In the genomic region with DNA sequence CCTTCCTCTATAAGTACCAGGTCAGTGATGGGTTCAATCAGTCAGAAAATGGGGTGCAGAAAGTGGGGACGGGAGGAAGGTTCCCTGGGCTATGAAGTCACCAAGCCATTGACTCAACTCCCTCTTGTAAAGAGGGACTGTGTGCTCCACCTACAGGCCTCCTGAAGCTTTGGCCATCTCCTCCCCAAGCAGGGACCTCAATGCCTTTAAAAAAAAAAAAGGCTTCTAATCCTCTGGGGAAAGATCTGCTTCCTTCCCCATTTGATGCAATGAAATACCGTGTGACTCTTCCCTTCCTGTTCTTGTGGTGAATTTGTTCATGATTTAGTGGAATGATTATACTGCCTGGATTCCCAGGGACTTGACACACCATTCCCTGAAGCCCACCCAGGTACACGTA, we compare ENCODE assay signal across 16 cellular contexts. TPM values are rescaled to one million over a fixed set of nuclear protein-coding genes. Genes with fewer than 3 reads are reported as not detected.
A peak's percentile ranks its signal among the peaks of the same experiment; 100 is the strongest.
DNase-seq lines count a peak whose midpoint lies in the region; ATAC-seq and TF ChIP-seq lines count a peak whose summit lies in the region.
"Had no signal": no experiment of that assay in that cellular context is flagged by ENCODE, and none has a peak within 500 bp of the region (broad histone marks: within the 10 kb centered on the region; RNA-seq: fewer than 3 reads in every experiment).

No MANE protein-coding gene starts in this region.

- WGBS in IMR-90 (ENCODE audit: extremely low coverage in 2 of 2, insufficient read length in 1 of 2), 2 experiments: no CpG with 5 or more reads among the region's 3 CpGs

- H4K20me1 ChIP-seq in IMR-90 (ENCODE audit: insufficient read depth, low read length): no peaks in the 10 kb centered on the region

- H3K23ac ChIP-seq in IMR-90 (ENCODE audit: low read depth, low read length): no peak overlapping the region

- H3K4me3 ChIP-seq in GM12865 (ENCODE audit: low read depth, low read length): no peak overlapping the region
- H3K4me3 ChIP-seq in IMR-90 (ENCODE audit: insufficient read depth, low read depth, low read length): no peak overlapping the region
- H3K4me3 ChIP-seq in fibroblast of villous mesenchyme (ENCODE audit: low read depth, low read length): no peak overlapping the region
- H3K4me3 ChIP-seq: heart right ventricle had no signal

- H2BK120ac ChIP-seq in IMR-90 (ENCODE audit: low read depth, low read length): no peak overlapping the region

- intact Hi-C loops in IMR-90 (cut with micrococcal nuclease): no loop called here
- intact Hi-C loops in Right ventricle myocardium inferior (cut with DNase I): no loop called here

- no peak overlapping the region for H3K56ac ChIP-seq in IMR-90 (ENCODE audit: extremely low read depth, insufficient read depth, low read length)

- H3K4me2 ChIP-seq in IMR-90 (ENCODE audit: low read depth, low read length): no peak overlapping the region

- no TSS peak for BruUV-seq in IMR-90 (replicated peaks; lab: Mats Ljungman, UMichigan)

- no peak overlapping the region for H3K4ac ChIP-seq in IMR-90 (ENCODE audit: low read depth, low read length)

- H3K14ac ChIP-seq in IMR-90 (replicated peaks; ENCODE audit: low read depth, low read length): no peak overlapping the region

- H3K27me3 ChIP-seq in IMR-90 (ENCODE audit: control insufficient read depth, insufficient read depth, low read length): peaks cover 4% of the 10 kb centered on the region; the same call in 1 of the 2 replicates

- DNase-seq in GM12865 (ENCODE audit: low read depth) (peak; percentile 16), IMR-90 (no peak), RPMI8226 (peak; percentile 33), fibroblast of villous mesenchyme (ENCODE audit: low read depth) (no peak), GDM1 (lab: John Stamatoyannopoulos, UW) (no peak), NCI-H187 (lab: John Stamatoyannopoulos, UW) (no peak), NCI-H1694 (lab: John Stamatoyannopoulos, UW) (no peak), Right ventricle myocardium inferior (ENCODE audit: missing footprints) (no peak)
- DNase-seq: activated CD8-positive, alpha-beta memory T cell treated with anti-CD3 and anti-CD28 coated beads, Interleukin-2, amount 50 U/mL, for 4 hours; CD8-positive, alpha-beta T cell; heart right ventricle; NCI-H1436 treated with DMSO at 0.1 percent for 48 hours; posterior cingulate gyrus; stimulated activated naive CD8-positive, alpha-beta T cell treated with anti-CD3 and anti-CD28 coated beads, Interleukin-15, amount 100 ng/mL, for 72 hours had no signal

- CTCF ChIA-PET in IMR-90 (lab: Yijun Ruan, JAX): interaction anchor here (0.6 kb wide), 1 partner anchor 521 kb away, joined by 3 read pairs; no protein-coding TSS in a partner anchor

- H3K27ac ChIP-seq in IMR-90 (ENCODE audit: insufficient read depth, low read length): no peak overlapping the region
- H3K27ac ChIP-seq: heart right ventricle had no signal

- H3K9ac ChIP-seq in IMR-90 (ENCODE audit: low read depth, low read length): no peak overlapping the region

- no peaks in the 10 kb centered on the region for H3K9me3 ChIP-seq in IMR-90 (ENCODE audit: control insufficient read depth, insufficient read depth, low read length)
- H3K9me3 ChIP-seq: heart right ventricle had no signal

- no peaks in the 10 kb centered on the region for H3K79me1 ChIP-seq in IMR-90 (ENCODE audit: low read depth in 1 of 2, low read length in 2 of 2)

- TF ChIP-seq RAD21 in IMR-90 (IDR thresholded peaks at IDR 0.05; ENCODE audit: low read length): no peak

- dilution Hi-C loops in IMR-90 (cut with HindIII; ENCODE audit: low sequenced_read_pairs, unreplicated experiment): no loop called here

- no peak overlapping the region for H4K91ac ChIP-seq in IMR-90 (ENCODE audit: insufficient read depth, low read depth, low read length)

- H3K9me1 ChIP-seq in IMR-90 (ENCODE audit: insufficient read depth, low read length): no peaks in the 10 kb centered on the region

- peak overlapping the region; percentile 31 for H2AK9ac ChIP-seq in IMR-90 (replicated peaks; ENCODE audit: low read depth, low read length, poor library complexity)

- no peaks in the 10 kb centered on the region for H3K4me1 ChIP-seq in IMR-90 (ENCODE audit: control insufficient read depth, insufficient read depth, low read length)
- H3K4me1 ChIP-seq: heart right ventricle had no signal

- ATAC-seq in IMR-90 (ENCODE audit: low read depth): no peak
- no peak for ATAC-seq in Right ventricle myocardium inferior
- ATAC-seq: CD8-positive, alpha-beta T cell; heart right ventricle; stimulated activated naive CD8-positive, alpha-beta T cell treated with anti-CD3 and anti-CD28 coated beads, Interleukin-15, amount 100 ng/mL, for 72 hours had no signal

- POLR2A ChIA-PET in IMR-90 (lab: Charles Lee; ENCODE audit: unreplicated experiment): no interaction called here

- H4K8ac ChIP-seq in IMR-90 (ENCODE audit: low read depth in 2 of 2, low read length in 2 of 2): no peak overlapping the region

- no peaks in the 10 kb centered on the region for H3K36me3 ChIP-seq in IMR-90 (ENCODE audit: control insufficient read depth, insufficient read depth, low read length)
- H3K36me3 ChIP-seq: heart right ventricle had no signal

- TF ChIP-seq CTCF in GM12865 (IDR thresholded peaks at IDR 0.05; ENCODE audit: insufficient read depth, low read depth, low read length, missing control alignments): no peak
- TF ChIP-seq CTCF in IMR-90 (conservative IDR thresholded peaks at IDR 0.05; ENCODE audit: low read depth, low read length): no peak
- TF ChIP-seq CTCF in fibroblast of villous mesenchyme (IDR thresholded peaks at IDR 0.05; ENCODE audit: insufficient read depth, low read depth, low read length): peak; percentile 4

- no peak for TF ChIP-seq POLR2A in IMR-90 (IDR thresholded peaks at IDR 0.05; ENCODE audit: low read depth, low read length)

- no peak overlapping the region for H2BK5ac ChIP-seq in IMR-90 (ENCODE audit: low read depth, low read length, poor library complexity, severe bottlenecking)

- in situ Hi-C loops in IMR-90 (cut with MboI; ENCODE audit: low sequenced_read_pairs): no loop called here

- no peak overlapping the region for H4K5ac ChIP-seq in IMR-90 (ENCODE audit: low read depth, low read length)

- H2BK15ac ChIP-seq in IMR-90 (ENCODE audit: low read depth, low read length): no peak overlapping the region

- no peak overlapping the region for H2AFZ ChIP-seq in IMR-90 (replicated peaks; ENCODE audit: low read length, poor library complexity)

- H2AK5ac ChIP-seq in IMR-90 (ENCODE audit: low read depth, low read length): no peak overlapping the region

- no peak overlapping the region for H3K18ac ChIP-seq in IMR-90 (ENCODE audit: low read depth, low read length)

- H2BK20ac ChIP-seq in IMR-90 (ENCODE audit: low read depth, low read length): no peak overlapping the region

TF ChIP-seq in IMR-90, 13 proteins besides CTCF, POLR2A, EP300 and RAD21:
- TF ChIP-seq, protein P1, sequence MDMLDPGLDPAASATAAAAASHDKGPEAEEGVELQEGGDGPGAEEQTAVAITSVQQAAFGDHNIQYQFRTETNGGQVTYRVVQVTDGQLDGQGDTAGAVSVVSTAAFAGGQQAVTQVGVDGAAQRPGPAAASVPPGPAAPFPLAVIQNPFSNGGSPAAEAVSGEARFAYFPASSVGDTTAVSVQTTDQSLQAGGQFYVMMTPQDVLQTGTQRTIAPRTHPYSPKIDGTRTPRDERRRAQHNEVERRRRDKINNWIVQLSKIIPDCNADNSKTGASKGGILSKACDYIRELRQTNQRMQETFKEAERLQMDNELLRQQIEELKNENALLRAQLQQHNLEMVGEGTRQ (IDR thresholded peaks at IDR 0.05; ENCODE audit: low read depth, low read length): no peak
- no peak for TF ChIP-seq FOS (IDR thresholded peaks at IDR 0.05; ENCODE audit: low read depth, low read length)
- no peak for TF ChIP-seq NFE2L2 (IDR thresholded peaks at IDR 0.05; ENCODE audit: low read depth, low read length)
- TF ChIP-seq CEBPB (IDR thresholded peaks at IDR 0.05; ENCODE audit: low read depth, low read length): no peak
- no peak for TF ChIP-seq BHLHE40 (IDR thresholded peaks at IDR 0.05; ENCODE audit: low read depth, low read length)
- TF ChIP-seq MXI1 (IDR thresholded peaks at IDR 0.05; ENCODE audit: borderline replicate concordance, low read depth, low read length): no peak

RNA-seq across cellular contexts. Expression of a gene that starts 30.8 kb away (rescaled TPM):
- total RNA-seq in IMR-90 (2012; rRNA removed) (not detected in 2 replicates), fibroblast of villous mesenchyme (under 0.01 TPM in 2 replicates), Right ventricle myocardium inferior (0.81 TPM)
- polyA plus RNA-seq in IMR-90 (2012; rRNA removed): 0.01 TPM in 1 of 2 replicates, not detected in the other
- polyA plus RNA-seq in IMR-90 (2012; cell fraction: cytosol; rRNA removed): not detected in 2 replicates
- 0.10 and 0.13 TPM in 2 replicates for polyA plus RNA-seq in IMR-90 (2012; cell fraction: nucleus; rRNA removed; ENCODE audit: low replicate concordance)

RNA-seq across cellular contexts. Expression of a gene that starts 39.2 kb away (rescaled TPM):
- total RNA-seq in IMR-90 (2012; rRNA removed) (not detected in 2 replicates), fibroblast of villous mesenchyme (not detected in 2 replicates), Right ventricle myocardium inferior (not detected)
- polyA plus RNA-seq in IMR-90 (2012; rRNA removed): not detected in 2 replicates
- polyA plus RNA-seq in IMR-90 (2012; cell fraction: cytosol; rRNA removed): not detected in 2 replicates
- not detected in 2 replicates for polyA plus RNA-seq in IMR-90 (2012; cell fraction: nucleus; rRNA removed; ENCODE audit: low replicate concordance)
- total RNA-seq: lower leg skin had no signal
- polyA plus RNA-seq: adipose tissue had no signal

Comparison
In these comparisons a context has a peak if more than half of its experiments do, and no peak if none do; other contexts are left out.
1. DNase-seq: peak in GM12865 (single experiment) and RPMI8226 (single experiment); none in IMR-90 (single experiment), fibroblast of villous mesenchyme (single experiment), GDM1 (single experiment), NCI-H187 (0 of 2), NCI-H1694 (single experiment) and Right ventricle myocardium inferior (single experiment).